Comparison of ENCODE assay signal across 19 cellular contexts in genomic region chr2:31222086-31222485, GRCh38. TPM values are rescaled to one million over a fixed set of nuclear protein-coding genes. Genes with fewer than 3 reads are reported as not detected.
"Had no signal": no experiment of that assay in that cellular context is flagged by ENCODE, and none has a peak within 500 bp of the region (broad histone marks: within the 10 kb centered on the region; RNA-seq: fewer than 3 reads in every experiment).

No MANE protein-coding gene starts in this region.

- H3K79me2 ChIP-seq: hepatocyte had no signal

- H3K36me3 ChIP-seq: cardiac muscle cell, esophagus squamous epithelium, neural progenitor cell, ovary, right lobe of liver had no signal

- H3K36me3 Mint-ChIP-seq: activated naive CD8-positive, alpha-beta T cell treated with anti-CD3 and anti-CD28 coated beads, Interleukin-2, amount 10 ng/mL, durations not matched to agents 7 days and 5 days; neural progenitor cell; stimulated activated effector memory CD8-positive, alpha-beta T cell treated with anti-CD3 and anti-CD28 coated beads, Interleukin-12 subunit alpha, Interleukin-12 subunit beta, amount 100 ng/mL, for 72 hours had no signal

- H3K4me1 ChIP-seq: neural progenitor cell, right lobe of liver had no signal

- ATAC-seq: effector memory CD8-positive, alpha-beta T cell; mucosa of descending colon; naive thymus-derived CD4-positive, alpha-beta T cell; right lobe of liver had no signal

- H3K27ac Mint-ChIP-seq: activated naive CD8-positive, alpha-beta T cell treated with anti-CD3 and anti-CD28 coated beads, Interleukin-2, amount 10 ng/mL, durations not matched to agents 7 days and 5 days; effector memory CD8-positive, alpha-beta T cell; naive thymus-derived CD4-positive, alpha-beta T cell; neural progenitor cell; stimulated activated effector memory CD8-positive, alpha-beta T cell treated with anti-CD3 and anti-CD28 coated beads, Interleukin-12 subunit alpha, Interleukin-12 subunit beta, amount 100 ng/mL, for 72 hours had no signal

- H3K27me3 ChIP-seq: cardiac muscle cell, esophagus squamous epithelium, neural progenitor cell, ovary, right lobe of liver had no signal

- DNase-seq: activated CD4-positive, alpha-beta T cell treated with anti-CD3 and anti-CD28 coated beads for 1 hour; activated naive CD4-positive, alpha-beta T cell; activated naive CD8-positive, alpha-beta T cell treated with anti-CD3 and anti-CD28 coated beads, Interleukin-2, amount 10 ng/mL, durations not matched to agents 7 days and 5 days; activated T-cell treated with anti-CD3 and anti-CD28 coated beads for 4 hours; amygdala; effector memory CD8-positive, alpha-beta T cell; esophagus squamous epithelium; mucosa of descending colon; naive thymus-derived CD4-positive, alpha-beta T cell; ovary; right lobe of liver; small intestine; stimulated activated CD4-positive, alpha-beta T cell treated with anti-CD3 and anti-CD28 coated beads, Interleukin-4, amount 100 ng/mL, for 24 hours had no signal

- H3K27ac ChIP-seq: cardiac muscle cell, esophagus squamous epithelium, hepatocyte, neural progenitor cell, ovary, right lobe of liver had no signal

- H3K4me2 ChIP-seq: hepatocyte, neural progenitor cell had no signal

- H3K9ac ChIP-seq: neural progenitor cell had no signal

- H2AFZ ChIP-seq: hepatocyte, neural progenitor cell had no signal

- H3K4me3 Mint-ChIP-seq: activated naive CD8-positive, alpha-beta T cell treated with anti-CD3 and anti-CD28 coated beads, Interleukin-2, amount 10 ng/mL, durations not matched to agents 7 days and 5 days; effector memory CD8-positive, alpha-beta T cell; naive thymus-derived CD4-positive, alpha-beta T cell; neural progenitor cell; stimulated activated effector memory CD8-positive, alpha-beta T cell treated with anti-CD3 and anti-CD28 coated beads, Interleukin-12 subunit alpha, Interleukin-12 subunit beta, amount 100 ng/mL, for 72 hours had no signal

- H3K4me3 ChIP-seq: cardiac muscle cell, esophagus squamous epithelium, hepatocyte, mucosa of descending colon, neural progenitor cell, ovary, right lobe of liver had no signal

- FAIRE-seq: small intestine, TTC549 had no signal

- H3K9me3 Mint-ChIP-seq: activated naive CD8-positive, alpha-beta T cell treated with anti-CD3 and anti-CD28 coated beads, Interleukin-2, amount 10 ng/mL, durations not matched to agents 7 days and 5 days; effector memory CD8-positive, alpha-beta T cell; naive thymus-derived CD4-positive, alpha-beta T cell; neural progenitor cell; stimulated activated effector memory CD8-positive, alpha-beta T cell treated with anti-CD3 and anti-CD28 coated beads, Interleukin-12 subunit alpha, Interleukin-12 subunit beta, amount 100 ng/mL, for 72 hours had no signal

RNA-seq across cellular contexts. Expression of gene CAPN14, which starts 4.8 kb away (rescaled TPM):
- polyA plus RNA-seq: cardiac muscle cell, liver had no signal
